1 cellular context compared by ENCODE assay signal in the genomic region with DNA sequence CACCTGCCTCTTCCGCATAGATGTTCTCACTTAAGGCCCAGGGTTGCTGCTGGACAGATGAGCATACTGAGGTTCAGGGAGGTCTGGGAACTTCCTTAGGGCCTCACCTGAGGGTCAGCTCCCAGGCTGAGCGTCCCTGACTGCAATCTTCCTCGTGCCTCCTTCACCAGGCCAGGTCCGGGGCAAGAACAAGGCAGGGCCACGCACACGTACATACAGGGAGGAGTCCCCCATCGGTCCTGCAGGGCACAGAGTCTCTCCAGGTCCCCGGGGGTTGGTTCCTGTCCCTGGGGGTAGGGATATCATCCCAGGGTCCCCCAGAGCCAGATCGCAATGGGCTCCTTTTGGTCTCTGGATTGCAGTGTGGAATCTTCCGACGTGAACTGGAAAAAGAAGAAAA.
TF ChIP-seq lines count a peak whose summit lies in the region.

No MANE protein-coding gene starts in this region.

TF ChIP-seq in HepG2, 621 proteins besides CTCF, POLR2A, EP300 and RAD21 (continued from another document):
- TF ChIP-seq, protein P1, sequence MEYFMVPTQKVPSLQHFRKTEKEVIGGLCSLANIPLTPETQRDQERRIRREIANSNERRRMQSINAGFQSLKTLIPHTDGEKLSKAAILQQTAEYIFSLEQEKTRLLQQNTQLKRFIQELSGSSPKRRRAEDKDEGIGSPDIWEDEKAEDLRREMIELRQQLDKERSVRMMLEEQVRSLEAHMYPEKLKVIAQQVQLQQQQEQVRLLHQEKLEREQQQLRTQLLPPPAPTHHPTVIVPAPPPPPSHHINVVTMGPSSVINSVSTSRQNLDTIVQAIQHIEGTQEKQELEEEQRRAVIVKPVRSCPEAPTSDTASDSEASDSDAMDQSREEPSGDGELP (IDR thresholded peaks at IDR 0.05; ENCODE audit: borderline replicate concordance, low read depth): no peak
- no peak for TF ChIP-seq STAT5B (CRISPR knock-in tag; IDR thresholded peaks at IDR 0.05)
- no peak for TF ChIP-seq KAT7 (CRISPR knock-in tag; IDR thresholded peaks at IDR 0.05; ENCODE audit: borderline replicate concordance)
- no peak for TF ChIP-seq ZKSCAN5 (CRISPR knock-in tag; IDR thresholded peaks at IDR 0.05)
- TF ChIP-seq, protein P2, sequence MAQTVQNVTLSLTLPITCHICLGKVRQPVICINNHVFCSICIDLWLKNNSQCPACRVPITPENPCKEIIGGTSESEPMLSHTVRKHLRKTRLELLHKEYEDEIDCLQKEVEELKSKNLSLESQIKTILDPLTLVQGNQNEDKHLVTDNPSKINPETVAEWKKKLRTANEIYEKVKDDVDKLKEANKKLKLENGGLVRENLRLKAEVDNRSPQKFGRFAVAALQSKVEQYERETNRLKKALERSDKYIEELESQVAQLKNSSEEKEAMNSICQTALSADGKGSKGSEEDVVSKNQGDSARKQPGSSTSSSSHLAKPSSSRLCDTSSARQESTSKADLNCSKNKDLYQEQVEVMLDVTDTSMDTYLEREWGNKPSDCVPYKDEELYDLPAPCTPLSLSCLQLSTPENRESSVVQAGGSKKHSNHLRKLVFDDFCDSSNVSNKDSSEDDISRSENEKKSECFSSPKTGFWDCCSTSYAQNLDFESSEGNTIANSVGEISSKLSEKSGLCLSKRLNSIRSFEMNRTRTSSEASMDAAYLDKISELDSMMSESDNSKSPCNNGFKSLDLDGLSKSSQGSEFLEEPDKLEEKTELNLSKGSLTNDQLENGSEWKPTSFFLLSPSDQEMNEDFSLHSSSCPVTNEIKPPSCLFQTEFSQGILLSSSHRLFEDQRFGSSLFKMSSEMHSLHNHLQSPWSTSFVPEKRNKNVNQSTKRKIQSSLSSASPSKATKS (CRISPR knock-in tag; IDR thresholded peaks at IDR 0.05): no peak
- TF ChIP-seq SNAI1 (CRISPR knock-in tag; IDR thresholded peaks at IDR 0.05; ENCODE audit: borderline replicate concordance): no peak
- TF ChIP-seq HNRNPUL1 (IDR thresholded peaks at IDR 0.05; ENCODE audit: low read depth, low read length): no peak
TF ChIP-seq in HepG2: peak in this region for 0.
